In the genomic region with DNA sequence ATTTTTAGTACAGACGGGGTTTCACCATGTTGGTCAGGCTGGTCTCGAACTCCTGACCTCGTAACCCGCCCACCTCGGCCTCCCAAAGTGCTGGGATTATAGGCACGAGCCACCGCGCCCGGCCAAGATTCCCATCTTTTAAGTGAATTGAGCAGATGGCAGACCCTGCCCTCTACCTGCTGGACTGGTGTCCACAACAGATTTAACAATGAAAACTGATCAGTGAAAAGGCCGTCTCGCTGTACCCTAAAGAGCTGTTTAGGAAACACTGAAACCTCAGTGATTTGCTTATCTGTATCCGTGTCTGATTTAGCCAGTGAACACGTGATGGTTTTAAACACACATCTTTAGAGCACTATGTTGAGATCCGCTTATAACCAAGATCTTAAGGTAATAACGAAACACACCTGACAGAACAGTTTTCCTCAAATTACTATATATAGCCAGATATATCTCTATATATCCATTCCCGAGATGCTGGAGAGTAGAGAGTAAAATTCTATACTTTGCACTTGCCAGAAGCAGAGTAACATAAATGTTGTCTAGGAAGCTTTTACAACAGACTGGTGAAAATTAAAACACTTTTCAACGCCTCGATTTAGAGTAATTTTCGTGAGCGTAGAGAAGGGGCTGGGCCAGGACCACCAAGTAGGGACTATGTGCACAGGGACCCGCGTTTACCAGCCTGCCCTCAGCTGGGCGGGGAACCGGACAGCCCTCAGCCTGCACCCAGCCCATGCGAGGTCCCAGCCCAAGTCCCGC, we compare ENCODE assay signal across 8 cellular contexts. TPM values are rescaled to one million over a fixed set of nuclear protein-coding genes. Genes with fewer than 3 reads are reported as not detected.
DNase-seq lines count a peak whose midpoint lies in the region; ATAC-seq and TF ChIP-seq lines count a peak whose summit lies in the region.

No MANE protein-coding gene starts in this region.

- peak; percentile 66 for DNase-seq in SIG-M5 treated with dmso at 0.1 percent for 504 hours (lab: John Stamatoyannopoulos, UW; ENCODE audit: unreplicated experiment)
- no peak for DNase-seq in SIG-M5 (lab: John Stamatoyannopoulos, UW)
- DNase-seq in RWPE1 (ENCODE audit: low spot score), result peak; percentile 67
- no peak for DNase-seq in effector memory CD8-positive, alpha-beta T cell
- no peak for DNase-seq in mesenchymal stem cell
- DNase-seq in upper lobe of left lung, result peak; percentile 25 to 81

- no peak for TF ChIP-seq CTCF in RWPE1 (conservative IDR thresholded peaks at IDR 0.05; ENCODE audit: low read depth)
- TF ChIP-seq CTCF in upper lobe of left lung (IDR thresholded peaks at IDR 0.05), result no peak

- H3K36me3 ChIP-seq in mesenchymal stem cell (ENCODE audit: control insufficient read depth in 1 of 2, insufficient read depth in 2 of 2, low read depth in 1 of 2, low read length in 2 of 2), result no peaks in the 10 kb centered on the region
- no peaks in the 10 kb centered on the region for H3K36me3 ChIP-seq in upper lobe of left lung

- peaks cover 12 to 13% of the 10 kb centered on the region in 2 donors for H3K4me1 Mint-ChIP-seq in effector memory CD8-positive, alpha-beta T cell (ENCODE audit: low read depth in 2 of 2)

- H3K9me3 ChIP-seq in mesenchymal stem cell (ENCODE audit: control insufficient read depth, low read length) (no peaks in the 10 kb centered on the region), upper lobe of left lung (no peaks in the 10 kb centered on the region)

- H2BK12ac ChIP-seq in mesenchymal stem cell (ENCODE audit: low read length in 2 of 2), result no peak overlapping the region

- POLR2A ChIA-PET in RWPE1 (lab: Yijun Ruan, JAX; ENCODE audit: low non-redundant PET), result interaction anchor here (0.5 kb wide), 1 partner anchor 799 kb away, joined by 4 read pairs; no protein-coding TSS in a partner anchor

- CTCF ChIA-PET in RWPE1 (lab: Yijun Ruan, JAX), result interaction anchor here (0.9 kb wide), 1 partner anchor 18 kb away, joined by 3 read pairs; no protein-coding TSS in a partner anchor

- H2BK15ac ChIP-seq in mesenchymal stem cell (ENCODE audit: low read depth, poor library complexity, severe bottlenecking), result no peak overlapping the region

- no peak overlapping the region for H2BK120ac ChIP-seq in mesenchymal stem cell (ENCODE audit: low read depth, low read length)

- ATAC-seq in GM21423 (IDR thresholded peaks at IDR 0.05; ENCODE audit: unreplicated experiment), result peak; percentile 53
- peak; percentile 22 for ATAC-seq in HG03575 (IDR thresholded peaks at IDR 0.05; ENCODE audit: extremely low read depth, insufficient number of reproducible peaks, low FRiP score, unreplicated experiment)
- peak; percentile 31 for ATAC-seq in effector memory CD8-positive, alpha-beta T cell (replicated peaks)
- ATAC-seq in upper lobe of left lung (ENCODE audit: low FRiP score in 2 of 2), result peak; percentile 92

- H3K36me3 Mint-ChIP-seq in effector memory CD8-positive, alpha-beta T cell (ENCODE audit: insufficient read depth), result peaks cover 13% of the 10 kb centered on the region

- peak overlapping the region; percentile 91 for H2AFZ ChIP-seq in mesenchymal stem cell (ENCODE audit: low read depth, low read length)

- no peak for TF ChIP-seq POLR2A in upper lobe of left lung (IDR thresholded peaks at IDR 0.05)

- H3K4ac ChIP-seq in mesenchymal stem cell (ENCODE audit: low read depth in 1 of 2, low read length in 2 of 2), result peak overlapping the region in 1 of 2 experiments; percentile 92

- H2AK5ac ChIP-seq in mesenchymal stem cell (ENCODE audit: low read length, severe bottlenecking), result no peak overlapping the region

- H3K79me1 ChIP-seq in mesenchymal stem cell (replicated peaks; ENCODE audit: low read length, poor library complexity, severe bottlenecking), result peaks cover 2% of the 10 kb centered on the region

- peak overlapping the region; percentile 64 to 89 for H3K18ac ChIP-seq in mesenchymal stem cell (ENCODE audit: low read depth in 1 of 2, low read length in 2 of 2)

- H3K14ac ChIP-seq in mesenchymal stem cell (ENCODE audit: low read length in 2 of 2), result no peak overlapping the region

- no peaks in the 10 kb centered on the region for H3K9me3 Mint-ChIP-seq in effector memory CD8-positive, alpha-beta T cell

- H3K27me3 Mint-ChIP-seq in effector memory CD8-positive, alpha-beta T cell, result no peaks in the 10 kb centered on the region

- H4K91ac ChIP-seq in mesenchymal stem cell (ENCODE audit: low read length), result peak overlapping the region; percentile 62

- H3K27me3 ChIP-seq in mesenchymal stem cell (ENCODE audit: control insufficient read depth in 1 of 2, insufficient read depth in 1 of 2, low read length in 2 of 2) (no peaks in the 10 kb centered on the region), upper lobe of left lung (no peaks in the 10 kb centered on the region)

- TF ChIP-seq EP300 in upper lobe of left lung (IDR thresholded peaks at IDR 0.05), result no peak

- H3K9ac ChIP-seq in mesenchymal stem cell (ENCODE audit: low read length), result peak overlapping the region; percentile 84

- H3K27ac ChIP-seq in RWPE1 (peak overlapping the region; percentile 95), mesenchymal stem cell (ENCODE audit: low read length, poor library complexity, severe bottlenecking) (peak overlapping the region; percentile 88), upper lobe of left lung (peak overlapping the region; percentile 66 to 92 (median 84))

- H3K23ac ChIP-seq in mesenchymal stem cell (ENCODE audit: low read length in 2 of 2), result no peak overlapping the region

- no peaks in the 10 kb centered on the region for H3K4me1 ChIP-seq in mesenchymal stem cell (ENCODE audit: control insufficient read depth, insufficient read depth, low read depth, low read length)
- H3K4me1 ChIP-seq in upper lobe of left lung, result peaks cover 5 to 15% (median 8%) of the 10 kb centered on the region in 4 donors

- peak overlapping the region; percentile 94 for H3K4me2 ChIP-seq in mesenchymal stem cell (ENCODE audit: low read length, poor library complexity, severe bottlenecking)

- H3K27ac Mint-ChIP-seq in effector memory CD8-positive, alpha-beta T cell, result peak overlapping the region; percentile 83 to 95

- WGBS in mesenchymal stem cell, result 47% methylated on average over 25 of the region's 26 CpGs
- WGBS in upper lobe of left lung, 2 donors, result 24 to 31% methylated on average over 20 to 26 of the region's 26 CpGs

- H3K4me3 ChIP-seq in mesenchymal stem cell (ENCODE audit: insufficient read depth in 1 of 2, low read depth in 1 of 2, low read length in 2 of 2) (peak overlapping the region; percentile 88 to 95), upper lobe of left lung (peak overlapping the region; percentile 70 to 93 (median 82))

- peak overlapping the region; percentile 73 for H4K8ac ChIP-seq in mesenchymal stem cell (ENCODE audit: low read length)

- H3K4me3 Mint-ChIP-seq in effector memory CD8-positive, alpha-beta T cell, result peak overlapping the region; percentile 97 to 99

- H2BK5ac ChIP-seq in mesenchymal stem cell (ENCODE audit: low read depth, low read length, poor library complexity, severe bottlenecking), result no peak overlapping the region

RNA-seq across cellular contexts. Expression of a gene that starts 0.6 kb away (rescaled TPM):
- polyA plus RNA-seq in mesenchymal stem cell (2013, experiment 1 of 2), result 3.6 TPM
- 3.6 TPM for polyA plus RNA-seq in mesenchymal stem cell (2013, experiment 2 of 2)
- 1 to 10 TPM; 1.7 to 7.2 (median 2.7) TPM for total RNA-seq in upper lobe of left lung

RNA-seq across cellular contexts. Expression of a gene that starts 35.2 kb away (rescaled TPM):
- 125 TPM for polyA plus RNA-seq in mesenchymal stem cell (2013, experiment 1 of 2)
- 136 TPM for polyA plus RNA-seq in mesenchymal stem cell (2013, experiment 2 of 2)
- total RNA-seq in upper lobe of left lung, result 10 to 100 TPM; 27.0 to 92.7 (median 66.8) TPM

RNA-seq across cellular contexts. Expression of a gene that starts 52.2 kb away (rescaled TPM):
- 55.4 TPM for polyA plus RNA-seq in mesenchymal stem cell (2013, experiment 1 of 2)
- polyA plus RNA-seq in mesenchymal stem cell (2013, experiment 2 of 2), result 56.8 TPM
- 10 to 100 TPM; 27.0 to 59.7 (median 35.6) TPM for total RNA-seq in upper lobe of left lung

Comparison
In these comparisons a context has a peak if more than half of its experiments do, and no peak if none do; other contexts are left out.
1. DNase-seq: peak in SIG-M5 treated with dmso at 0.1 percent for 504 hours (single experiment), RWPE1 (single experiment) and upper lobe of left lung (2 of 2); none in SIG-M5 (single experiment), effector memory CD8-positive, alpha-beta T cell (0 of 3) and mesenchymal stem cell (single experiment).
2. ATAC-seq: peak in every context shown above with its lines; median percentile 92 in upper lobe of left lung; 53 in GM21423; 31 in effector memory CD8-positive, alpha-beta T cell; 22 in HG03575.
3. Peak in every context shown above with its lines, with median percentiles within 50 percentile points of each other: H3K27ac ChIP-seq.